8 cellular contexts compared by ENCODE assay signal in the genomic region with DNA sequence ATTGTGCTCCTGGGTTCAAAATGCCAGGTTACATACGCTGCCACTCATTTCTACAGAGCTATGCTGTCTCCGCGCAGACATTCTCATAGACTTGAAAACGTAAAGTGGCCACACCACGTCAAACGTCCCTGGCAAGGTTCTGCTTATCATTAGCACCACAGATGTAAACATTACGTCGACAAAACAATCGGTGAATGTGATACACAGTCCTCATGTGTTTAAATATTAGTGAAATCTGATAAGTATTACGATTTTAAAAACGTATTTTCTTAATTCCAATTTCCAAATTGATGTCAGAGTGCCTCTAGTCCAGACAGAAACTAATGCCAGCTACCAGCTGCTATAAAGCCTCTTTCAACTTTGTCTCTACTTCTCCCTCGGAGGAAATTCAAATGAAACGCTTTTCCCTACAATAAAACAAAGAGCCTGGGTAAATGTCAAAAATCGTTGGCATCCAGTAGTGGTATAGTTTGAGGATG. TPM values are rescaled to one million over a fixed set of nuclear protein-coding genes. Genes with fewer than 3 reads are reported as not detected.
DNase-seq lines count a peak whose midpoint lies in the region; ATAC-seq and TF ChIP-seq lines count a peak whose summit lies in the region.

No MANE protein-coding gene starts in this region.

- H3K4me3 Mint-ChIP-seq in CD4-positive, alpha-beta T cell = peak overlapping the region; percentile 99

- peak overlapping the region; percentile 85 for H3K27ac Mint-ChIP-seq in CD4-positive, alpha-beta T cell

- peak overlapping the region; percentile 96 to 97 for H3K9ac ChIP-seq in colonic mucosa (ENCODE audit: low read depth in 2 of 2, low read length in 2 of 2)

- H3K9me3 Mint-ChIP-seq in CD4-positive, alpha-beta T cell = no peaks in the 10 kb centered on the region

- H3K27ac ChIP-seq in CD4-positive, alpha-beta T cell (ENCODE audit: low read depth, low read length) = peak overlapping the region; percentile 99
- H3K27ac ChIP-seq in colonic mucosa (peak overlapping the region; percentile 98), thoracic aorta (peak overlapping the region; percentile 80 to 85)

- POLR2A ChIA-PET in CD4-positive, alpha-beta T cell (lab: Charles Lee) = interaction anchor here (0.6 to 5.0 kb wide), 31 partner anchors 9 to 513 kb away, joined by 3 to 126 read pairs (median 21); a partner anchor contains a TSS

- H3K36me3 Mint-ChIP-seq in CD4-positive, alpha-beta T cell (ENCODE audit: low read depth) = peaks cover 64% of the 10 kb centered on the region

- peak in 8 of 10 experiments; percentile 41 to 66 (median 45) for DNase-seq in CD4-positive, alpha-beta T cell
- DNase-seq in Jurkat, Clone E6-1 (ENCODE audit: low read depth, low spot score) = peak; percentile 63
- DNase-seq in SKM-1 treated with dmso at 0.1 percent for 144 hours (lab: John Stamatoyannopoulos, UW; ENCODE audit: unreplicated experiment) (peak; percentile 28), colonic mucosa (peak; percentile 52), lower leg skin (ENCODE audit: low spot score in 2 of 2) (peak in 1 of 2 donors; percentile 56), thoracic aorta (ENCODE audit: low spot score) (no peak), posterior vena cava (ENCODE audit: low spot score) (no peak)

- TF ChIP-seq POLR2A in lower leg skin (IDR thresholded peaks at IDR 0.05) = no peak

- peak; percentile 20 for ATAC-seq in CD4-positive, alpha-beta T cell (ENCODE audit: poor library complexity)
- ATAC-seq in GM19351 (IDR thresholded peaks at IDR 0.05; ENCODE audit: unreplicated experiment) = peak; percentile 26
- no peak for ATAC-seq in thoracic aorta (ENCODE audit: insufficient number of reproducible peaks, low FRiP score, low read depth)

- no peak for TF ChIP-seq CTCF in CD4-positive, alpha-beta T cell (IDR thresholded peaks at IDR 0.05)
- TF ChIP-seq CTCF in colonic mucosa (IDR thresholded peaks at IDR 0.05) (no peak), lower leg skin (IDR thresholded peaks at IDR 0.05) (no peak), thoracic aorta (IDR thresholded peaks at IDR 0.05) (no peak)

- no peaks in the 10 kb centered on the region for H3K27me3 ChIP-seq in CD4-positive, alpha-beta T cell (ENCODE audit: control insufficient read depth, insufficient read depth, low read length)
- H3K27me3 ChIP-seq in colonic mucosa (no peaks in the 10 kb centered on the region), thoracic aorta (replicated peaks; ENCODE audit: insufficient read depth) (no peaks in the 10 kb centered on the region)

- intact Hi-C loops in CD4-positive, alpha-beta T cell (cut with DNase I, micrococcal nuclease) = loop anchor here (1.0 to 10.0 kb wide), 5 partner anchors 10 to 1135 kb away; no protein-coding TSS in a partner anchor
- intact Hi-C loops in colonic mucosa (cut with DNase I) (loop anchor here (10.0 kb wide), 1 partner anchor 95 kb away; no protein-coding TSS in a partner anchor), lower leg skin (cut with DNase I; ENCODE audit: low total_unique reads) (no loop called here), posterior vena cava (cut with DNase I) (no loop called here)

- H3K27me3 Mint-ChIP-seq in CD4-positive, alpha-beta T cell = peaks cover 8% of the 10 kb centered on the region

- no peaks in the 10 kb centered on the region for H3K4me1 ChIP-seq in colonic mucosa
- peaks cover 20 to 35% of the 10 kb centered on the region in 2 donors for H3K4me1 ChIP-seq in thoracic aorta (ENCODE audit: control insufficient read depth in 1 of 2, low read depth in 2 of 2)

- no peaks in the 10 kb centered on the region for H3K9me3 ChIP-seq in CD4-positive, alpha-beta T cell (ENCODE audit: control insufficient read depth, low read length)
- no peaks in the 10 kb centered on the region for H3K9me3 ChIP-seq in colonic mucosa
- H3K9me3 ChIP-seq in thoracic aorta = no peaks in the 10 kb centered on the region

- peak overlapping the region; percentile 83 for H3K4me3 ChIP-seq in Jurkat, Clone E6-1 (ENCODE audit: low read length)
- H3K4me3 ChIP-seq in colonic mucosa = peak overlapping the region; percentile 92
- H3K4me3 ChIP-seq in lower leg skin (ENCODE audit: low read depth, poor library complexity, severe bottlenecking) = peak overlapping the region; percentile 100
- H3K4me3 ChIP-seq in thoracic aorta = peak overlapping the region; percentile 95

- H3K4me1 Mint-ChIP-seq in CD4-positive, alpha-beta T cell (ENCODE audit: low read depth) = peaks cover 48% of the 10 kb centered on the region

- no peaks in the 10 kb centered on the region for H3K36me3 ChIP-seq in colonic mucosa
- H3K36me3 ChIP-seq in thoracic aorta = no peaks in the 10 kb centered on the region

- 0 to 1% methylated on average over 14 of the region's 14 CpGs for WGBS in lower leg skin, 2 donors

- CTCF ChIA-PET in CD4-positive, alpha-beta T cell (lab: Charles Lee) = interaction anchor here (0.6 to 1.9 kb wide), 7 partner anchors 8 to 174 kb away, joined by 3 to 9 read pairs (median 4); no protein-coding TSS in a partner anchor

RNA-seq across cellular contexts. Expression of a gene that starts 1.1 kb away (rescaled TPM):
- 100 to 1,000 TPM; 645 to 648 TPM for total RNA-seq in CD4-positive, alpha-beta T cell
- polyA plus RNA-seq in Jurkat, Clone E6-1 (2012; ENCODE audit: insufficient read depth, insufficient read length) = 23.5 TPM
- total RNA-seq in colonic mucosa (10 to 100 TPM; 13.9 to 40.5 TPM), lower leg skin (10 to 100 TPM; 25.4 to 42.0 (median 35.5) TPM), thoracic aorta (10 to 100 TPM; 40.2 to 47.6 TPM), posterior vena cava (10 to 100 TPM; 23.3 to 31.8 TPM)

Comparison
In these comparisons a context has a peak if more than half of its experiments do, and no peak if none do; other contexts are left out.
1. DNase-seq: peak in CD4-positive, alpha-beta T cell (8 of 10), Jurkat, Clone E6-1 (single experiment), SKM-1 treated with dmso at 0.1 percent for 144 hours (single experiment) and colonic mucosa (single experiment); none in thoracic aorta (single experiment) and posterior vena cava (single experiment).
2. RNA of a gene that starts 1.1 kb away (total RNA-seq): 645 to 648 TPM in CD4-positive, alpha-beta T cell; 40.2 to 47.6 TPM in thoracic aorta, 13.9 to 40.5 TPM in colonic mucosa, 25.4 to 42.0 TPM in lower leg skin and 23.3 to 31.8 TPM in posterior vena cava; every median in the first group is over 10 times any median in the second.
3. intact Hi-C loops: an anchor here in CD4-positive, alpha-beta T cell (1.0 to 10.0 kb wide) and colonic mucosa (10.0 kb wide); none called in lower leg skin and posterior vena cava.
4. Peak in every context shown above with its lines, with median percentiles within 50 percentile points of each other: H3K27ac ChIP-seq and H3K4me3 ChIP-seq.